ENCODE assay signal across 20 cellular contexts in the genomic region with DNA sequence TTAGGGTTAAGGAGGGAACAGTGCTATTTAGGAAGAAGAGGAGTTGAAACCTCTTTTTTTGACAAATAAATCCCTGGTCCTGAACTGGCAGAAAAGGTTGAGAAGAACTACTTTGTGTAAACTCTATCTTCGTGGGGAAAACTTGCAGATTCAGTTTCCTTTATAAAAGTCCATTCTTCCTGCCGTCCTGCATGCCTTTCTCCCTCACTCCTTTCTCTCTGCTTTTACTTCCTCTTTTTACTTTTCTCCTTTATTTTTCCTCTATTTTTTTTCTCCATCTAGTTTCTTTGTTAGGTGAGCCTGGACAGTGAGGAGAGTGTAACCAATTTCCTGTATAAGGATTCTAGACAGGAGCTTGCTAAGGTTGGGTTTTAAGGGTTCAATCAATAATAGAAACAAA.
"Had no signal": no experiment of that assay in that cellular context is flagged by ENCODE, and none has a peak within 500 bp of the region (broad histone marks: within the 10 kb centered on the region; RNA-seq: fewer than 3 reads in every experiment).

No MANE protein-coding gene starts in this region.

- DNase-seq: activated CD4-positive, alpha-beta T cell treated with anti-CD3 and anti-CD28 coated beads for 48 hours; activated CD4-positive, alpha-beta T cell treated with anti-CD3 and anti-CD28 coated beads, Interleukin-2, amount 50 U/mL, for 4 hours; activated CD4-positive, CD25-positive, alpha-beta regulatory T cell treated with anti-CD3 and anti-CD28 coated beads, Interleukin-2, amount 50 U/mL, for 72 hours; activated CD8-positive, alpha-beta memory T cell treated with anti-CD3 and anti-CD28 coated beads, Interleukin-2, amount 50 U/mL, for 48 hours; activated CD8-positive, alpha-beta T cell treated with anti-CD3 and anti-CD28 coated beads, Interleukin-2, amount 10 ng/mL, durations not matched to agents 7 days and 5 days; activated naive CD4-positive, alpha-beta T cell treated with anti-CD3 and anti-CD28 coated beads, Interleukin-2, amount 50 U/mL, for 16 hours; activated naive CD8-positive, alpha-beta T cell treated with anti-CD3 and anti-CD28 coated beads, Interleukin-2, amount 10 ng/mL, durations not matched to agents 7 days and 5 days; activated T-cell treated with anti-CD3 and anti-CD28 coated beads, Interleukin-2, amount 50 U/mL, for 1 hour; adrenal gland; anterior cingulate cortex; cerebellar nuclear complex; NCI-H1092; NCI-H1417 treated with DMSO at 0.1 percent for 48 hours; NCI-H1694; NCI-H345; NCI-H510A; NCI-H69; SIG-M5 had no signal

- H3K9me3 ChIP-seq: adrenal gland had no signal

- H3K4me3 ChIP-seq: adrenal gland had no signal

- H3K36me3 ChIP-seq: adrenal gland had no signal

- H3K4me1 ChIP-seq: adrenal gland had no signal

- H3K27me3 ChIP-seq: adrenal gland had no signal

- H3K27ac ChIP-seq: adrenal gland had no signal

- ATAC-seq: activated CD8-positive, alpha-beta T cell treated with anti-CD3 and anti-CD28 coated beads, Interleukin-2, amount 10 ng/mL, durations not matched to agents 7 days and 5 days; PC-3; WTC11 had no signal
